In genomic region chr5:132227485-132228240, GRCh38 we compare ENCODE assay signal across 8 cellular contexts. TPM values are rescaled to one million over a fixed set of nuclear protein-coding genes. Genes with fewer than 3 reads are reported as not detected.
A peak's percentile ranks its signal among the peaks of the same experiment; 100 is the strongest.
DNase-seq lines count a peak whose midpoint lies in the region; ATAC-seq and TF ChIP-seq lines count a peak whose summit lies in the region.

P4HA2 (minus strand) TSS chr5:132227853; CDS start chr5:132218626, 9,227 bp downstream.

- H3K36me3 Mint-ChIP-seq in activated CD4-positive, alpha-beta T cell treated with anti-CD3 and anti-CD28 coated beads for 36 hours (ENCODE audit: low read depth) = no peaks in the 10 kb centered on the region

- H3K27ac Mint-ChIP-seq in activated CD4-positive, alpha-beta T cell treated with anti-CD3 and anti-CD28 coated beads for 36 hours = no peak within 1 kb of the TSS

- H3K27me3 ChIP-seq in dorsolateral prefrontal cortex = no peaks in the 10 kb centered on the region
- H3K27me3 ChIP-seq in left lung = peaks cover 0 to 29% of the 10 kb centered on the region in 2 donors

- intact Hi-C loops in activated CD4-positive, alpha-beta T cell treated with anti-CD3 and anti-CD28 coated beads for 36 hours (cut with DNase I, micrococcal nuclease) = no loop called here
- intact Hi-C loops in dorsolateral prefrontal cortex (cut with DNase I) (loop anchor here in 1 of 2 donors (5.0 kb wide), 1 partner anchor 40 kb away; no protein-coding TSS in a partner anchor), left lung (cut with DNase I) (no loop called here)

- TF ChIP-seq CTCF in WI38 (IDR thresholded peaks at IDR 0.05; ENCODE audit: low read depth, low read length) (no peak), dorsolateral prefrontal cortex (IDR thresholded peaks at IDR 0.05 in 54 of 56, conservative IDR thresholded peaks at IDR 0.05 in 2 of 56; ENCODE audit: low read depth in 1 of 56, partially characterized antibody in 56 of 56) (peak in 10 of 56 donors; percentile 3 to 31 (median 14)), left lung (IDR thresholded peaks at IDR 0.05) (peak in 1 of 2 donors; percentile 44)

- peaks cover 34% of the 10 kb centered on the region for H3K27me3 Mint-ChIP-seq in activated CD4-positive, alpha-beta T cell treated with anti-CD3 and anti-CD28 coated beads for 36 hours

- H3K36me3 ChIP-seq in left lung = no peaks in the 10 kb centered on the region

- POLR2A ChIA-PET in activated CD4-positive, alpha-beta T cell treated with anti-CD3 and anti-CD28 coated beads for 36 hours (lab: Charles Lee) = interaction anchor here (0.6 kb wide), 1 partner anchor 20 kb away, joined by 3 read pairs; no protein-coding TSS in a partner anchor

- peak within 1 kb of the TSS in 58 of 59 donors; percentile 1 to 99 (median 84) for H3K27ac ChIP-seq in dorsolateral prefrontal cortex
- peak within 1 kb of the TSS; percentile 89 to 96 for H3K27ac ChIP-seq in left lung

- H3K4me1 Mint-ChIP-seq in activated CD4-positive, alpha-beta T cell treated with anti-CD3 and anti-CD28 coated beads for 36 hours = peaks cover 14% of the 10 kb centered on the region

- peak within 1 kb of the TSS; percentile 54 for H3K4me3 Mint-ChIP-seq in activated CD4-positive, alpha-beta T cell treated with anti-CD3 and anti-CD28 coated beads for 36 hours

- CTCF ChIA-PET in activated CD4-positive, alpha-beta T cell treated with anti-CD3 and anti-CD28 coated beads for 36 hours (lab: Charles Lee) = interaction anchor here (0.7 to 3.4 kb wide), 6 partner anchors 8 to 614 kb away, joined by 3 to 28 read pairs (median 3); no protein-coding TSS in a partner anchor

- H3K9me3 Mint-ChIP-seq in activated CD4-positive, alpha-beta T cell treated with anti-CD3 and anti-CD28 coated beads for 36 hours (ENCODE audit: low read depth) = no peaks in the 10 kb centered on the region

- ATAC-seq in activated CD4-positive, alpha-beta T cell treated with anti-CD3 and anti-CD28 coated beads for 36 hours = peak; percentile 84
- ATAC-seq in HG02588 (IDR thresholded peaks at IDR 0.05; ENCODE audit: unreplicated experiment) (peak; percentile 93), left lung (peak; percentile 86)

- no peaks in the 10 kb centered on the region for H3K9me3 ChIP-seq in left lung

- peak; percentile 70 for DNase-seq in activated CD4-positive, alpha-beta T cell treated with anti-CD3 and anti-CD28 coated beads for 36 hours
- DNase-seq in activated CD4-positive, alpha-beta T cell treated with anti-CD3 and anti-CD28 coated beads for 1 hour = no peak
- peak; percentile 82 for DNase-seq in NCI-H146 (lab: John Stamatoyannopoulos, UW)
- DNase-seq in dorsolateral prefrontal cortex = peak; percentile 53 to 87 (median 78)
- peak; percentile 90 to 96 for DNase-seq in left lung
- peak; percentile 47 for DNase-seq in stimulated activated CD4-positive, alpha-beta T cell treated with anti-CD3 and anti-CD28 coated beads, Interleukin-1b, Interleukin-23, amount 100 ng/mL, for 48 hours

- peak within 1 kb of the TSS; percentile 74 for H3K4me3 ChIP-seq in WI38 (ENCODE audit: low read depth, low read length)
- peak within 1 kb of the TSS; percentile 45 to 97 (median 85) for H3K4me3 ChIP-seq in dorsolateral prefrontal cortex
- peak within 1 kb of the TSS; percentile 68 to 70 for H3K4me3 ChIP-seq in left lung

- peaks cover 28 to 39% of the 10 kb centered on the region in 2 donors for H3K4me1 ChIP-seq in left lung

RNA-seq across cellular contexts. Expression of gene P4HA2, which starts in this region (rescaled TPM):
- 1 to 10 TPM; 6.1 to 8.9 TPM for total RNA-seq in activated CD4-positive, alpha-beta T cell treated with anti-CD3 and anti-CD28 coated beads for 36 hours
- 10 to 100 TPM; 11.8 to 97.5 (median 27.5) TPM for total RNA-seq in dorsolateral prefrontal cortex
- total RNA-seq in left lung = 10 to 100 TPM; 58.5 to 81.9 TPM
